In genomic region chr2:26469092-26469710, GRCh38 we compare ENCODE assay signal across 8 cellular contexts. TPM values are rescaled to one million over a fixed set of nuclear protein-coding genes. Genes with fewer than 3 reads are reported as not detected.
DNase-seq lines count a peak whose midpoint lies in the region; ATAC-seq and TF ChIP-seq lines count a peak whose summit lies in the region.

No MANE protein-coding gene starts in this region.

- in situ Hi-C loops in astrocyte of the spinal cord (cut with HindIII; ENCODE audit: low sequenced_read_pairs) = no loop called here

- no peaks in the 10 kb centered on the region for H3K9me3 ChIP-seq in SJCRH30 (replicated peaks)

- ATAC-seq in HG03378 (IDR thresholded peaks at IDR 0.05; ENCODE audit: unreplicated experiment) (no peak), GM21528 (IDR thresholded peaks at IDR 0.05; ENCODE audit: low FRiP score, unreplicated experiment) (no peak)

- no peak overlapping the region for H3K4me3 ChIP-seq in SJCRH30
- no peak overlapping the region for H3K4me3 ChIP-seq in astrocyte of the spinal cord (ENCODE audit: low read depth, low read length)

- H3K27ac ChIP-seq in SJCRH30 = no peak overlapping the region

- H3K27me3 ChIP-seq in SJCRH30 = no peaks in the 10 kb centered on the region

- DNase-seq in Daoy (ENCODE audit: low read depth) = peak; percentile 61
- peak; percentile 95 for DNase-seq in KG1 (lab: John Stamatoyannopoulos, UW)
- DNase-seq in SJCRH30 = peak; percentile 80 to 94
- peak; percentile 71 for DNase-seq in astrocyte of the spinal cord (ENCODE audit: low read depth, low spot score)
- DNase-seq in left kidney (ENCODE audit: low read depth, low spot score) = peak; percentile 75
- DNase-seq in stimulated activated naive CD4-positive, alpha-beta T cell treated with Interleukin-2 at 50 U/mL for 16 hours (lab: John Stamatoyannopoulos, UW) = peak; percentile 33

- H3K36me3 ChIP-seq in SJCRH30 = no peaks in the 10 kb centered on the region

- no peaks in the 10 kb centered on the region for H3K4me1 ChIP-seq in SJCRH30

- peak; percentile 71 for TF ChIP-seq CTCF in astrocyte of the spinal cord (IDR thresholded peaks at IDR 0.05; ENCODE audit: low read depth, low read length)

RNA-seq across cellular contexts. Expression of gene OTOF, which starts 8.7 kb away (rescaled TPM):
- not detected in 2 replicates for total RNA-seq in Daoy (2014; rRNA removed; shearing (Covaris generic))
- total RNA-seq in SJCRH30 (2014; rRNA removed; shearing (Covaris generic)) = 0.08 TPM in 1 of 2 replicates, not detected in the other

Comparison
In these comparisons a context has a peak if more than half of its experiments do, and no peak if none do; other contexts are left out.
1. DNase-seq: peak in every context shown above with its lines; median percentile 95 in KG1; 87 in SJCRH30; 75 in left kidney; 71 in astrocyte of the spinal cord; 61 in Daoy; 33 in stimulated activated naive CD4-positive, alpha-beta T cell treated with Interleukin-2 at 50 U/mL for 16 hours.